ENCODE assay signal across 21 cellular contexts in the genomic region with DNA sequence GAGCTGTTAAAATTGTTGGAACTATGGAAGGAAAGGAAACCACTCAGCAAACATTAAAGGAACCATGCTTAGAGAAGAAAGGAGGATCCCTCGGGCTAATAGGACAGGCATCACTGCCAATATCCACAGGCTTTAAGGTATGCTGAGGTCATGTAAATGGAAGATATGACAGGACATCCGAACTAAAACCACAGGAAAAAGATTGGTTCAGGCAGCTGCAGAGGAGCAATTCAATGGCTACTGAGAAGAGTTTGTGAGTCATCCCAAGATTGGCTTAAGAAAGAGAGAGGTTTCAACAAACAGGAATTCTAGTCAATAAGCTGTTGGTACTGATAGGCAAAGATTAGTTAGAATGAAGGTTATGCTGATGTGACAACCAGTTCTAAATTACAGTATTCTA.
DNase-seq lines count a peak whose midpoint lies in the region; ATAC-seq and TF ChIP-seq lines count a peak whose summit lies in the region.
"Had no signal": no experiment of that assay in that cellular context is flagged by ENCODE, and none has a peak within 500 bp of the region (broad histone marks: within the 10 kb centered on the region; RNA-seq: fewer than 3 reads in every experiment).

No MANE protein-coding gene starts in this region.

- no peaks in the 10 kb centered on the region for H3K4me1 ChIP-seq in lower lobe of right lung
- H3K4me1 ChIP-seq: colonic mucosa, gastroesophageal sphincter had no signal

- no peaks in the 10 kb centered on the region for H3K27me3 ChIP-seq in lower lobe of right lung (ENCODE audit: low read depth)
- H3K27me3 ChIP-seq: colonic mucosa, gastroesophageal sphincter had no signal

- DNase-seq in AG20443 (ENCODE audit: low spot score) (peak; percentile 32), LHCN-M2 (ENCODE audit: low read depth) (peak; percentile 96), astrocyte of the hippocampus (ENCODE audit: low read depth, low spot score) (peak; percentile 18), iris pigment epithelial cell (ENCODE audit: low read depth) (peak; percentile 81), lower lobe of right lung (no peak), HuH-7.5 (ENCODE audit: low spot score) (no peak)
- no peak for DNase-seq in activated naive CD4-positive, alpha-beta T cell treated with Interleukin-2 at 50 U/mL for 16 hours
- DNase-seq: activated CD4-positive, alpha-beta memory T cell treated with anti-CD3 and anti-CD28 coated beads, Interleukin-2, amount 10 ng/mL, durations not matched to agents 7 days and 5 days; activated CD4-positive, CD25-positive, alpha-beta regulatory T cell; activated naive CD4-positive, alpha-beta T cell treated with anti-CD3 and anti-CD28 coated beads for 36 hours; activated T-cell treated with anti-CD3 and anti-CD28 coated beads, Interleukin-2, amount 50 U/mL, for 24 hours; colonic mucosa; GF-D8; NCI-H1436; NCI-H2171; OCI-M1; stimulated activated CD4-positive, alpha-beta T cell treated with anti-CD3 and anti-CD28 coated beads, Interleukin-12 subunit alpha, Interleukin-12 subunit beta, amount 100 ng/mL, for 4 hours; T-helper 2 cell had no signal

- no peak for ATAC-seq in lower lobe of right lung
- ATAC-seq in HG02763 (IDR thresholded peaks at IDR 0.05; ENCODE audit: unreplicated experiment), result no peak
- ATAC-seq: gastroesophageal sphincter; natural killer cell treated with Interleukin-12 subunit alpha and Interleukin-12 subunit beta and Interleukin-15 and Interleukin-18, amount 100 ng/mL, for 72 hours had no signal

- H3K9me3 ChIP-seq in lower lobe of right lung, result no peaks in the 10 kb centered on the region
- H3K9me3 ChIP-seq: colonic mucosa, gastroesophageal sphincter had no signal

- H3K4me3 ChIP-seq in lower lobe of right lung, result no peak overlapping the region
- H3K4me3 ChIP-seq: colonic mucosa, gastroesophageal sphincter had no signal

- H3K27ac ChIP-seq in lower lobe of right lung, result no peak overlapping the region
- H3K27ac ChIP-seq: colonic mucosa, gastroesophageal sphincter had no signal

- intact Hi-C loops in lower lobe of right lung (cut with DNase I), result no loop called here

- TF ChIP-seq CTCF in lower lobe of right lung (IDR thresholded peaks at IDR 0.05), result no peak

- no peaks in the 10 kb centered on the region for H3K36me3 ChIP-seq in lower lobe of right lung
- H3K36me3 ChIP-seq: colonic mucosa, gastroesophageal sphincter had no signal

Comparison
In these comparisons a context has a peak if more than half of its experiments do, and no peak if none do; other contexts are left out.
1. DNase-seq: peak in AG20443 (single experiment), LHCN-M2 (single experiment), astrocyte of the hippocampus (single experiment) and iris pigment epithelial cell (single experiment); none in lower lobe of right lung (single experiment), activated naive CD4-positive, alpha-beta T cell treated with Interleukin-2 at 50 U/mL for 16 hours (single experiment) and HuH-7.5 (single experiment).